Comparison of ENCODE assay signal across 16 cellular contexts in the genomic region with DNA sequence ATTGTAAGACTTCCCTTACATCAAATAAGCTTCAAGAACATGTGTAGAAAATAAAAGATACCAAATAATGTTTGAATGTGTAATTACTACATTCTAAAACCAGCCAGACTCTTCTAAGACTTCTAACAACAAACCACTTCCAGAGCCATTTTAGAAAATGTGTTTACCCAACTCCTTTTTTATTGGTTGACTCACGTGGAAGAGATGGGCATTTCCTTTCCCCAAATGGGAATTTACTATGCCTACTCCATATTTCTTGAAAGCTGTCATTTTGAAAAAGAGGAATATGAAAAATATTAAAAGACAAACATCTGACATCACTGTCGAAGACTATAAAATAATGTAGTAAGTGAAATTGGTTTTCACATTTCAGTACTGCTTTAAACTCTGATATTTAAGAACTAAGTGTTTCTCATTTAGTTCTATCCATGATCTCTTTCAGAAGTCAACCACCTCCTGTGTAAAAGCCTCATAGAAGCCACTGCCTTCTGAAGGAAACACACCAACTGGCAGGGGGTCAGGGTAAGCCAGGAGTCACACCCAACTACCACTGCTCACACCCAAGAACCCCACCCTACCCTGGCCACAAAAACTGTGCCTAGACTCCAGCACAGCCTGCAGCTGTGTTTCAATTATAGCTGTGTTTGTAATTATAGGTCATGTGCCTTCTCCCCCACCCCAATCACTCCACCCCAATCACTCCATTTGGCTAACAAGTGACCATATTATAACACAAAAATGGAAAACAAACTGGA.
DNase-seq lines count a peak whose midpoint lies in the region; ATAC-seq, FAIRE-seq and TF ChIP-seq lines count a peak whose summit lies in the region.
"Had no signal": no experiment of that assay in that cellular context is flagged by ENCODE, and none has a peak within 500 bp of the region (broad histone marks: within the 10 kb centered on the region; RNA-seq: fewer than 3 reads in every experiment).

No MANE protein-coding gene starts in this region.

- CTCF ChIA-PET in activated CD4-positive, alpha-beta T cell treated with anti-CD3 and anti-CD28 coated beads, Interleukin-2, amount 10 ng/mL, durations not matched to agents 7 days and 5 days (lab: Charles Lee) = interaction anchor here (0.9 to 1.5 kb wide), 2 partner anchors 351 to 369 kb away, joined by 3 read pairs; no protein-coding TSS in a partner anchor

- H3K4me1 Mint-ChIP-seq in activated CD4-positive, alpha-beta T cell treated with anti-CD3 and anti-CD28 coated beads, Interleukin-2, amount 10 ng/mL, durations not matched to agents 7 days and 5 days = peaks cover 41% of the 10 kb centered on the region
- H3K4me1 Mint-ChIP-seq in nephron progenitor cell = peaks cover 7% of the 10 kb centered on the region

- DNase-seq in activated CD4-positive, alpha-beta T cell treated with anti-CD3 and anti-CD28 coated beads, Interleukin-2, amount 10 ng/mL, durations not matched to agents 7 days and 5 days = peak; percentile 36
- no peak for DNase-seq in activated CD4-positive, alpha-beta T cell treated with anti-CD3 and anti-CD28 coated beads for 1 hour
- DNase-seq in MG63 = peak; percentile 5
- DNase-seq in nephron progenitor cell = no peak
- no peak for DNase-seq in DMS79 treated with DMSO at 0.1 percent for 48 hours (lab: John Stamatoyannopoulos, UW)
- DNase-seq: amniotic stem cell; MV-4-11; nucleus accumbens; stimulated activated CD4-positive, alpha-beta T cell treated with anti-CD3 and anti-CD28 coated beads, Interleukin-4, amount 100 ng/mL, for 1 hour; testis had no signal

- POLR2A ChIA-PET in activated CD4-positive, alpha-beta T cell treated with anti-CD3 and anti-CD28 coated beads, Interleukin-2, amount 10 ng/mL, durations not matched to agents 7 days and 5 days (lab: Charles Lee) = no interaction called here

- peaks cover 18% of the 10 kb centered on the region for H3K36me3 Mint-ChIP-seq in activated CD4-positive, alpha-beta T cell treated with anti-CD3 and anti-CD28 coated beads, Interleukin-2, amount 10 ng/mL, durations not matched to agents 7 days and 5 days (ENCODE audit: low read depth)
- H3K36me3 Mint-ChIP-seq in nephron progenitor cell (ENCODE audit: low read depth) = peaks cover 11% of the 10 kb centered on the region

- H3K36me3 ChIP-seq in MG63 = no peaks in the 10 kb centered on the region

- peak overlapping the region; percentile 31 for H3K4me3 Mint-ChIP-seq in activated CD4-positive, alpha-beta T cell treated with anti-CD3 and anti-CD28 coated beads, Interleukin-2, amount 10 ng/mL, durations not matched to agents 7 days and 5 days
- H3K4me3 Mint-ChIP-seq in nephron progenitor cell = no peak overlapping the region
- H3K4me3 Mint-ChIP-seq: WTC11 had no signal

- ATAC-seq in HG03442 (IDR thresholded peaks at IDR 0.05; ENCODE audit: unreplicated experiment) (no peak), GM21423 (IDR thresholded peaks at IDR 0.05; ENCODE audit: unreplicated experiment) (no peak)
- ATAC-seq: GM12878, WTC11 had no signal

- H3K27ac Mint-ChIP-seq in activated CD4-positive, alpha-beta T cell treated with anti-CD3 and anti-CD28 coated beads, Interleukin-2, amount 10 ng/mL, durations not matched to agents 7 days and 5 days = peak overlapping the region; percentile 87
- peak overlapping the region; percentile 74 for H3K27ac Mint-ChIP-seq in nephron progenitor cell
- H3K27ac Mint-ChIP-seq: WTC11 had no signal

- FAIRE-seq in colon (lab: Jason Lieb, UNC) = peak; percentile 14
- FAIRE-seq: A204.1, GM12878 had no signal

- H3K27me3 Mint-ChIP-seq in activated CD4-positive, alpha-beta T cell treated with anti-CD3 and anti-CD28 coated beads, Interleukin-2, amount 10 ng/mL, durations not matched to agents 7 days and 5 days = no peaks in the 10 kb centered on the region
- no peaks in the 10 kb centered on the region for H3K27me3 Mint-ChIP-seq in nephron progenitor cell (ENCODE audit: low read depth, poor library complexity)

- no peaks in the 10 kb centered on the region for H3K27me3 ChIP-seq in MG63
- H3K27me3 ChIP-seq: testis had no signal

- no peak overlapping the region for H3K4me3 ChIP-seq in MG63
- H3K4me3 ChIP-seq: GM12878, testis had no signal

- no peaks in the 10 kb centered on the region for H3K9me3 ChIP-seq in MG63
- H3K9me3 ChIP-seq: testis had no signal

- no peak for TF ChIP-seq CTCF in nephron progenitor cell (IDR thresholded peaks at IDR 0.05)

- H3K9me3 Mint-ChIP-seq in activated CD4-positive, alpha-beta T cell treated with anti-CD3 and anti-CD28 coated beads, Interleukin-2, amount 10 ng/mL, durations not matched to agents 7 days and 5 days = peaks cover 8% of the 10 kb centered on the region
- peaks cover 14% of the 10 kb centered on the region for H3K9me3 Mint-ChIP-seq in nephron progenitor cell

Comparison
In these comparisons a context has a peak if more than half of its experiments do, and no peak if none do; other contexts are left out.
1. DNase-seq: peak in activated CD4-positive, alpha-beta T cell treated with anti-CD3 and anti-CD28 coated beads, Interleukin-2, amount 10 ng/mL, durations not matched to agents 7 days and 5 days (single experiment) and MG63 (single experiment); none in activated CD4-positive, alpha-beta T cell treated with anti-CD3 and anti-CD28 coated beads for 1 hour (single experiment), nephron progenitor cell (single experiment) and DMS79 treated with DMSO at 0.1 percent for 48 hours (single experiment).